Comparison of ENCODE assay signal across 8 cellular contexts in the genomic region with DNA sequence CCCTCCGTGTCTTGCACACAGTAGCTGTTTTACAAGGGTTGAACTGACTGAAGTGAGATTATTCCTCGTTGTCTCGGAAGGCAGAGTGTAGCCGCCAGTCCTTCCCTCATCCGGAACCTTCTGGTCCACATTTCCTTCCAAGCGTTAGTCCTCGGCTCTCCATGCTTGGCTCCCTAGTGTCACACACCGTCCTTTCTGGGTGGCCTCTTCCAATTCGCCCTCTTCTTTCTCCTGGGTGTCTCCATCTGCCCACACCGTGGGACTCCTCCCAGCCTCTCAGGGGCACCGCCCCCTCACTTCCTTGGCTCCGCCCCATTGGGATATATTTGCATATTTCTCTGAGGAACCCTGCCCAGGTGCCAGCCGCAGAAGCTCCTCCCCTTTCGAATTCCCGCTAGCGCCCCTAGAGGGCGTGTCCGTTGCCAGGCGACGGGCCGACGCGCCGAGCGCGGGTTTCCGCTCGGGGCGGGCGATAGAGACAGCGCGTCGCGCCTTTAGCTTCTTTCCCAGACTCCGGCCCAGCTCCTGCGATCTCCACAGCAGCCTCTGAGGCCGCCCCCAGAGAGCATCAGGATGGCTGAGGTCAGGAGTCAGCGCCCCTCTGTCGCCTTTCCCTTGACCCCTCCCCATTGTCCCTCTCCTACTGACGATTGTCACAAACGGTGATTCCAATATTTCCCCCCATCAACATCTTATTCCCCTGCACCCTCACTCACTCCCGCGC. TPM values are rescaled to one million over a fixed set of nuclear protein-coding genes. Genes with fewer than 3 reads are reported as not detected.
DNase-seq lines count a peak whose midpoint lies in the region; ATAC-seq and TF ChIP-seq lines count a peak whose summit lies in the region.

A gene with protein sequence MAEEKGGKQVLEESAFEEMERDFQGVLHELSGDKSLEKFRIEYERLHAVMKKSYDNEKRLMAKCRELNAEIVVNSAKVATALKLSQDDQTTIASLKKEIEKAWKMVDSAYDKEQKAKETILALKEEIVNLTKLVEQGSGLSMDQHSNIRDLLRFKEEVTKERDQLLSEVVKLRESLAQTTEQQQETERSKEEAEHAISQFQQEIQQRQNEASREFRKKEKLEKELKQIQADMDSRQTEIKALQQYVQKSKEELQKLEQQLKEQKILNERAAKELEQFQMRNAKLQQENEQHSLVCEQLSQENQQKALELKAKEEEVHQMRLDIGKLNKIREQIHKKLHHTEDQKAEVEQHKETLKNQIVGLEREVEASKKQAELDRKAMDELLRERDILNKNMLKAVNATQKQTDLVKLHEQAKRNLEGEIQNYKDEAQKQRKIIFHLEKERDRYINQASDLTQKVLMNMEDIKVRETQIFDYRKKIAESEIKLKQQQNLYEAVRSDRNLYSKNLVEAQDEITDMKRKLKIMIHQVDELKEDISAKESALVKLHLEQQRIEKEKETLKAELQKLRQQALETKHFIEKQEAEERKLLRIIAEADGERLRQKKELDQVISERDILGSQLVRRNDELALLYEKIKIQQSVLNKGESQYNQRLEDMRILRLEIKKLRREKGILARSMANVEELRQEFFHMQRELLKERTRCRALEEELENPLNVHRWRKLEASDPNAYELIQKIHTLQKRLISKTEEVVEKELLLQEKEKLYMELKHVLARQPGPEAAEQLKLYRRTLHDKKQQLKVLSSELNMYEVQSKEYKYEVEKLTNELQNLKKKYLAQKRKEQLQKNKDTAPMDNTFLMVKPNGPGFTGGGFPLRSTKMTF (plus strand): TSS at position 509 of the 724 bp plus-strand sequence. CDS start 65 bp downstream, at position 574.

- H3K4me1 ChIP-seq in HAP-1 (peaks cover 7% of the 10 kb centered on the region), RWPE2 (ENCODE audit: insufficient read depth, poor library complexity, severe bottlenecking) (peaks cover 23% of the 10 kb centered on the region), thoracic aorta (ENCODE audit: control insufficient read depth in 1 of 2, low read depth in 2 of 2) (peaks cover 5 to 21% of the 10 kb centered on the region in 2 donors)

- H3K27me3 Mint-ChIP-seq in osteocyte (ENCODE audit: unreplicated experiment), result peaks cover 12% of the 10 kb centered on the region

- H3K4me1 Mint-ChIP-seq in osteocyte (ENCODE audit: unreplicated experiment), result no peaks in the 10 kb centered on the region

- H3K36me3 Mint-ChIP-seq in osteocyte (ENCODE audit: unreplicated experiment), result no peaks in the 10 kb centered on the region

- H3K36me3 ChIP-seq in HAP-1 (replicated peaks) (no peaks in the 10 kb centered on the region), RWPE2 (ENCODE audit: low read depth) (no peaks in the 10 kb centered on the region), thoracic aorta (no peaks in the 10 kb centered on the region)

- H3K27me3 ChIP-seq in HAP-1 (ENCODE audit: low read depth) (peaks cover 8% of the 10 kb centered on the region), RWPE2 (ENCODE audit: insufficient read depth, poor library complexity, severe bottlenecking) (no peaks in the 10 kb centered on the region), thoracic aorta (replicated peaks; ENCODE audit: insufficient read depth) (no peaks in the 10 kb centered on the region)

- TF ChIP-seq CTCF in RWPE2 (IDR thresholded peaks at IDR 0.05; ENCODE audit: poor library complexity, severe bottlenecking), result peak; percentile 85
- peak; percentile 73 for TF ChIP-seq CTCF in osteocyte (IDR thresholded peaks at IDR 0.05)
- TF ChIP-seq CTCF in thoracic aorta (IDR thresholded peaks at IDR 0.05), result peak; percentile 51

- H3K9me3 Mint-ChIP-seq in osteocyte (ENCODE audit: unreplicated experiment), result no peaks in the 10 kb centered on the region

- H3K27ac ChIP-seq in RWPE2 (ENCODE audit: poor library complexity, severe bottlenecking) (no peak within 1 kb of the TSS), thoracic aorta (no peak within 1 kb of the TSS)

- ATAC-seq in RWPE2 (ENCODE audit: low read depth) (peak; percentile 86), thoracic aorta (ENCODE audit: insufficient number of reproducible peaks, low FRiP score, low read depth) (peak; percentile 79)

- H3K9me3 ChIP-seq in HAP-1 (no peaks in the 10 kb centered on the region), RWPE2 (ENCODE audit: severe bottlenecking) (no peaks in the 10 kb centered on the region), thoracic aorta (no peaks in the 10 kb centered on the region)

- H3K4me3 ChIP-seq in HAP-1 (peak within 1 kb of the TSS; percentile 25), RWPE2 (ENCODE audit: severe bottlenecking) (peak within 1 kb of the TSS; percentile 37), thoracic aorta (peak within 1 kb of the TSS; percentile 74)

- no peak within 1 kb of the TSS for H3K4me3 Mint-ChIP-seq in osteocyte (ENCODE audit: unreplicated experiment)

- DNase-seq in G401 (ENCODE audit: low spot score) (peak; percentile 81), HAP-1 (ENCODE audit: low spot score in 2 of 2) (peak; percentile 84 to 95), M059J (ENCODE audit: low read depth) (peak; percentile 92), RWPE2 (ENCODE audit: low spot score) (peak; percentile 87), activated gamma-delta T cell treated with Interleukin-2 at 50 U/mL for 16 hours (peak; percentile 86), glomerular visceral epithelial cell (ENCODE audit: extremely low spot score) (peak; percentile 89), osteocyte (ENCODE audit: extremely low spot score, unreplicated experiment) (peak; percentile 92), thoracic aorta (ENCODE audit: low spot score) (peak; percentile 77)

- no peak within 1 kb of the TSS for H3K27ac Mint-ChIP-seq in osteocyte (ENCODE audit: unreplicated experiment)

- in situ Hi-C loops in G401 (cut with HindIII; ENCODE audit: low sequenced_read_pairs) (no loop called here), HAP-1 (cut with MboI; ENCODE audit: low sequenced_read_pairs) (no loop called here)

RNA-seq across cellular contexts. Expression of the gene that starts here (rescaled TPM):
- 0.37 and 2.0 TPM in 2 replicates for total RNA-seq in G401 (2014; rRNA removed; shearing (Covaris generic))
- total RNA-seq in M059J (2014; rRNA removed; shearing (Covaris generic)), result 1.0 and 2.9 TPM in 2 replicates
- total RNA-seq in osteocyte (0.16 and 0.29 TPM in 2 replicates), thoracic aorta (under 1 TPM; 0.35 to 0.68 TPM)

Comparison
In these comparisons a context has a peak if more than half of its experiments do, and no peak if none do; other contexts are left out.
1. Peak in DNase-seq in osteocyte; RNA of the gene not detected or under 1 TPM.
2. Peak in DNase-seq, ATAC-seq and H3K4me3 ChIP-seq in thoracic aorta; RNA of the gene not detected or under 1 TPM.